In the genomic region with DNA sequence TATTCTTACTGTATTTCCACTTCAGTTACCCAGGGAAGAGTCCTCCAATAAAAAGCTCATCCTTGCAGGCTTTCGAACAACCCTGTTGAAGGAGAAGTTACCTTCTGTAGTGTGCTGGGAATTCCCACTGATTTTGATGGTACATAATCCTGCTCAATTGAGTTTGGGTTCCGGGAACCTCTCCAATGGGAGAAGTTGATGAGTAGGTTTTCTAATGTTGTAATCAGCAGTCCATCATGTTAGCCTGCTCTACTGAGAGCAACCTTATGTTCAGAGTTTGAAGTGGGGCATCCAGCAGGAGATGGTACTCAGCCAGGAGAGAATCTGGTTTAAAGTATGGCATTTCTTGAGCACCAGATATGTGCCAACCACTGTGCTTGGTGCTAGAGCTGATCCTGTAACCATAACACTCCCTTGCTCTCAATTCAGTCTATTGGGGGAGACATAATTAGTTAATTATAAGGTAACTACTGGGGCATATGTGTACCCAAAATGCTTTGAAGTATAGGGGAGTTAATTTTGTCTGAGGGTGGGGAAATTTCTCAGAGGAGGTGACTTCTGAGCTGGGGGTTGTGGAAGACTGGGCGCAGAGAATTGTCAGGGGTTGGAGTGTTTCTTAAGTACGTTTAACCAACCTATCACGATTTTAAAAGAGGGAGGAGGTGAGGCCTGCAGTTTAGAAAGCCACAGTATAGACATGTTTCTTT, we compare ENCODE assay signal across 1 cellular context.
TF ChIP-seq lines count a peak whose summit lies in the region.

No MANE protein-coding gene starts in this region.

TF ChIP-seq in H1, 55 proteins besides CTCF, POLR2A, EP300 and RAD21 (continued from another document):
- TF ChIP-seq SP1 (IDR thresholded peaks at IDR 0.05; ENCODE audit: low read depth, low read length), result no peak
- TF ChIP-seq E2F6 (IDR thresholded peaks at IDR 0.05), result no peak
- no peak for TF ChIP-seq HDAC2 (IDR thresholded peaks at IDR 0.05; ENCODE audit: borderline replicate concordance in 1 of 2, low read depth in 2 of 2, low read length in 2 of 2)
- TF ChIP-seq SIX5 (IDR thresholded peaks at IDR 0.05; ENCODE audit: low read depth, low read length), result no peak
- no peak for TF ChIP-seq CBX5 (IDR thresholded peaks at IDR 0.05; ENCODE audit: low read depth, low read length)
- TF ChIP-seq SRF (IDR thresholded peaks at IDR 0.05; ENCODE audit: low read depth, low read length), result no peak
